In the genomic region with DNA sequence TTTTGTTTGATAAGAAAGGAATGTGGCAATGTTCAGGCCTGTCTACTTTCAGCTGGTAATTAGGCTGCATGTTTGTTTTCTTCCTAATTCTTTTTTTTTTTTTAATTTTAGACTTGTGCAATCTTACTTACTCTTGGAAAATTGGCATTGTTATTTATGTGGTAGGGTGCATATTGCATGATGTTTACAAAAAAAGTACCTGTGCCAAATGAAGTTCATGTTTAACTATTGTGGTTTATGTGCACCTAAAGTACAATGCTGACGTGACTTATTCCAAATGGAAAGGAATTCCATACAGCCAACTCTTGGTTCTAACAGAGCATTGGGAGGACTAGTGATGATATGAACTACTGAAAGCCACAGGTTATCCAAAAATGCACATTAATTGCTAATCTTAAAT, we compare ENCODE assay signal across 18 cellular contexts. TPM values are rescaled to one million over a fixed set of nuclear protein-coding genes. Genes with fewer than 3 reads are reported as not detected.
DNase-seq lines count a peak whose midpoint lies in the region; ATAC-seq, FAIRE-seq and TF ChIP-seq lines count a peak whose summit lies in the region.
"Had no signal": no experiment of that assay in that cellular context is flagged by ENCODE, and none has a peak within 500 bp of the region (broad histone marks: within the 10 kb centered on the region; RNA-seq: fewer than 3 reads in every experiment).

No MANE protein-coding gene starts in this region.

- H3K4me3 ChIP-seq in PC-9 (no peak overlapping the region), epithelial cell of esophagus (ENCODE audit: low read length) (no peak overlapping the region), pancreas (no peak overlapping the region)

- H3K4me1 Mint-ChIP-seq in H9: no peaks in the 10 kb centered on the region
- H3K4me1 Mint-ChIP-seq: CD4-positive, alpha-beta memory T cell had no signal

- H3K9me3 ChIP-seq in PC-9 (ENCODE audit: insufficient read depth, low read depth): no peaks in the 10 kb centered on the region
- no peaks in the 10 kb centered on the region for H3K9me3 ChIP-seq in pancreas
- no peaks in the 10 kb centered on the region for H3K9me3 ChIP-seq in H9 (ENCODE audit: control insufficient read depth, low read depth, low read length)
- H3K9me3 ChIP-seq: BE2C had no signal

- no peak overlapping the region for H2BK20ac ChIP-seq in H9 (ENCODE audit: low read depth, low read length, poor library complexity, severe bottlenecking)

- no peaks in the 10 kb centered on the region for H3K23me2 ChIP-seq in H9 (ENCODE audit: insufficient read length, low read depth, low read length, poor library complexity, severe bottlenecking)

- H3K27me3 ChIP-seq in PC-9 (ENCODE audit: insufficient read depth, low read depth) (no peaks in the 10 kb centered on the region), pancreas (no peaks in the 10 kb centered on the region), H9 (ENCODE audit: insufficient read depth, low read length) (no peaks in the 10 kb centered on the region)
- H3K27me3 ChIP-seq: BE2C had no signal

- no peak overlapping the region for H3K18ac ChIP-seq in H9 (ENCODE audit: insufficient read length, low read depth, low read length)

- no peak for TF ChIP-seq CTCF in PC-9 (conservative IDR thresholded peaks at IDR 0.05)
- TF ChIP-seq CTCF in epithelial cell of esophagus (IDR thresholded peaks at IDR 0.05; ENCODE audit: insufficient read depth, low read depth, low read length, missing control alignments): no peak
- no peak for TF ChIP-seq CTCF in pancreas (IDR thresholded peaks at IDR 0.05)
- no peak for TF ChIP-seq CTCF in H9 (conservative IDR thresholded peaks at IDR 0.05)

- no peak overlapping the region for H4K91ac ChIP-seq in H9 (ENCODE audit: insufficient read length, low read depth, low read length)

- H2BK15ac ChIP-seq in H9 (ENCODE audit: low read depth, low read length): no peak overlapping the region

- H3K36me3 ChIP-seq in PC-9 (ENCODE audit: low read depth) (no peaks in the 10 kb centered on the region), pancreas (no peaks in the 10 kb centered on the region)
- H3K36me3 ChIP-seq: BE2C had no signal

- H3K79me2 ChIP-seq in PC-9 (ENCODE audit: low read depth) (no peaks in the 10 kb centered on the region), H9 (ENCODE audit: insufficient read depth, low read length) (no peaks in the 10 kb centered on the region)

- H3K27ac ChIP-seq in PC-9 (no peak overlapping the region), pancreas (no peak overlapping the region), H9 (ENCODE audit: insufficient read length, low read depth, low read length) (no peak overlapping the region)
- H3K27ac ChIP-seq: C4-2B had no signal

- no peak overlapping the region for H2BK120ac ChIP-seq in H9 (ENCODE audit: low read depth, low read length, poor library complexity, severe bottlenecking)

- H3T11ph ChIP-seq in H9 (ENCODE audit: low read length): no peak overlapping the region

- no peak overlapping the region for H3K56ac ChIP-seq in H9 (ENCODE audit: insufficient read length, low read depth, low read length)

- intact Hi-C loops in PC-9 (cut with micrococcal nuclease; ENCODE audit: unreplicated experiment) (no loop called here), pancreas (cut with DNase I) (no loop called here)

- CTCF ChIA-PET in PC-9 (lab: Charles Lee): no interaction called here

- no peak overlapping the region for H3K4me2 ChIP-seq in PC-9
- H3K4me2 ChIP-seq in H9 (ENCODE audit: insufficient read depth, insufficient read length, low read length): no peak overlapping the region

- H2BK12ac ChIP-seq in H9 (ENCODE audit: insufficient read length, low read depth, low read length): no peak overlapping the region

- DNase-seq in Caki2 (ENCODE audit: low read depth): peak; percentile 50
- DNase-seq in PC-9: no peak
- peak; percentile 15 for DNase-seq in epithelial cell of esophagus (ENCODE audit: low read depth)
- no peak for DNase-seq in pancreas
- DNase-seq in DMS79 treated with DMSO at 0.1 percent for 48 hours (lab: John Stamatoyannopoulos, UW): no peak
- no peak for DNase-seq in H9
- DNase-seq: BE2C; CD4-positive, alpha-beta memory T cell; COR-L47; DMS53; GOT3; HCEC 1CT; HFFc6 had no signal

- in situ Hi-C loops in Caki2 (cut with HindIII; ENCODE audit: low pct_unique_long_range_greater_than_20kb, low sequenced_read_pairs): no loop called here

- H3K79me1 ChIP-seq in H9 (ENCODE audit: insufficient read depth, low read depth, low read length, poor library complexity, severe bottlenecking): no peaks in the 10 kb centered on the region

- no peak for FAIRE-seq in pancreas (lab: Jason Lieb, UNC)
- FAIRE-seq: A204.1, GM18507, HTR-8/SVneo had no signal

- no peak overlapping the region for H3K4me3 Mint-ChIP-seq in H9
- H3K4me3 Mint-ChIP-seq: CD4-positive, alpha-beta memory T cell; HFFc6 had no signal

- H3K14ac ChIP-seq in H9 (ENCODE audit: insufficient read depth, low read length): no peak overlapping the region

- no peaks in the 10 kb centered on the region for H3K9me2 ChIP-seq in PC-9 (ENCODE audit: insufficient read depth)

- no peak overlapping the region for H3K23ac ChIP-seq in H9 (ENCODE audit: insufficient read length, low read depth, low read length)

- no peak overlapping the region for H4K8ac ChIP-seq in H9 (replicated peaks; ENCODE audit: insufficient read length, low read depth, low read length)

- H3K27ac Mint-ChIP-seq in H9: no peak overlapping the region
- H3K27ac Mint-ChIP-seq: CD4-positive, alpha-beta memory T cell; HFFc6 had no signal

- no peak overlapping the region for H2BK5ac ChIP-seq in H9 (ENCODE audit: insufficient read length, low read length)

- H3K27me3 Mint-ChIP-seq in H9 (ENCODE audit: low read depth): no peaks in the 10 kb centered on the region
- H3K27me3 Mint-ChIP-seq: CD4-positive, alpha-beta memory T cell had no signal

- peaks cover 8% of the 10 kb centered on the region; the same call in 1 of the 2 replicates for H3K4me1 ChIP-seq in PC-9 (replicated peaks; ENCODE audit: insufficient read depth)
- H3K4me1 ChIP-seq in pancreas: no peaks in the 10 kb centered on the region
- no peaks in the 10 kb centered on the region for H3K4me1 ChIP-seq in H9 (ENCODE audit: insufficient read depth, low read length)
- H3K4me1 ChIP-seq: BE2C had no signal

- no TSS peak for BruUV-seq in PC-9 (replicated peaks; lab: Mats Ljungman, UMichigan)

- POLR2A ChIA-PET in PC-9 (lab: Charles Lee; ENCODE audit: unreplicated experiment): no interaction called here

- ATAC-seq in pancreas (peak in 3 of 4 donors; percentile 35 to 44 (median 39)), GM19452 (IDR thresholded peaks at IDR 0.05; ENCODE audit: unreplicated experiment) (no peak)

- H3F3A ChIP-seq in PC-9 (ENCODE audit: insufficient read depth, low read depth): no peaks in the 10 kb centered on the region

- no peaks in the 10 kb centered on the region for H4K20me1 ChIP-seq in PC-9 (ENCODE audit: insufficient read depth)
- no peaks in the 10 kb centered on the region for H4K20me1 ChIP-seq in H9 (ENCODE audit: control insufficient read depth, insufficient read depth, insufficient read length)

- H2AFZ ChIP-seq in PC-9: 0 out of 2 replicates have a peak overlapping the region, but pooled peaks have one; percentile 52
- H2AFZ ChIP-seq in H9 (ENCODE audit: low read length): no peak overlapping the region

- no peak overlapping the region for H3K9ac ChIP-seq in H9 (ENCODE audit: extremely low read depth, insufficient read length, low read length)

- no peaks in the 10 kb centered on the region for H3K36me3 Mint-ChIP-seq in H9 (ENCODE audit: insufficient read depth in 1 of 3, low read depth in 3 of 3)
- H3K36me3 Mint-ChIP-seq: CD4-positive, alpha-beta memory T cell had no signal

- no peak overlapping the region for H2AK5ac ChIP-seq in H9 (ENCODE audit: insufficient read length, low read length)

- no peak overlapping the region for H3K4ac ChIP-seq in H9 (ENCODE audit: low read depth, low read length)

- no peak overlapping the region for H4K5ac ChIP-seq in H9 (ENCODE audit: insufficient read length, low read depth, low read length)

- WGBS in pancreas, 2 donors: 27 to 33% methylated on average over 1 of the region's 1 CpG
- WGBS in H9 (ENCODE audit: extremely low coverage, insufficient read length, low lambda C conversion rate): no CpG with 5 or more reads among the region's 1 CpG

- no peaks in the 10 kb centered on the region; a peak in 1 of 5 replicates for H3K9me3 Mint-ChIP-seq in H9
- H3K9me3 Mint-ChIP-seq: HFFc6 had no signal

RNA-seq across cellular contexts. Expression of a gene that starts 51.0 kb away (rescaled TPM):
- 2.3 and 7.6 TPM in 2 replicates for total RNA-seq in Caki2 (2014; rRNA removed; shearing (Covaris generic); ENCODE audit: low replicate concordance)
- total RNA-seq in PC-9 (2021) (0.48 and 0.90 TPM in 2 replicates), pancreas (1 to 10 TPM in 2 of 6 donors, under 1 TPM in 4; 0.12 to 2.4 (median 0.61) TPM), H9 (2021) (0.37 and 0.44 TPM in 2 replicates)
- under 1 TPM; 0.42 to 0.72 TPM for polyA plus RNA-seq in pancreas
- total RNA-seq: CD4-positive, alpha-beta memory T cell had no signal
- polyA plus RNA-seq: CD4-positive, alpha-beta memory T cell had no signal

Comparison
In these comparisons a context has a peak if more than half of its experiments do, and no peak if none do; other contexts are left out.
1. DNase-seq: peak in Caki2 (single experiment) and epithelial cell of esophagus (single experiment); none in PC-9 (0 of 2), pancreas (0 of 6), DMS79 treated with DMSO at 0.1 percent for 48 hours (single experiment) and H9 (single experiment).